In genomic region chr1:245872475-245872874, GRCh38 we compare ENCODE assay signal across 32 cellular contexts.
"Had no signal": no experiment of that assay in that cellular context is flagged by ENCODE, and none has a peak within 500 bp of the region (broad histone marks: within the 10 kb centered on the region; RNA-seq: fewer than 3 reads in every experiment).

No MANE protein-coding gene starts in this region.

- DNase-seq: activated B cell treated with CpG ODN at 0.5 μM for 24 hours; activated CD4-positive, alpha-beta memory T cell treated with anti-CD3 and anti-CD28 coated beads, Interleukin-2, amount 10 ng/mL, durations not matched to agents 7 days and 5 days; activated CD4-positive, alpha-beta T cell treated with anti-CD3 and anti-CD28 coated beads for 1 hour; activated CD4-positive, alpha-beta T cell treated with anti-CD3 and anti-CD28 coated beads, Interleukin-2, amount 10 ng/mL, durations not matched to agents 24 days and 14 days; activated CD8-positive, alpha-beta memory T cell treated with anti-CD3 and anti-CD28 coated beads, Interleukin-2, amount 50 U/mL, for 4 hours; activated gamma-delta T cell treated with Interleukin-2 at 50 U/mL for 16 hours; activated naive CD4-positive, alpha-beta T cell treated with anti-CD3 and anti-CD28 coated beads, Interleukin-2, amount 10 ng/mL, durations not matched to agents 7 days and 5 days; activated naive CD8-positive, alpha-beta T cell treated with anti-CD3 and anti-CD28 coated beads, Interleukin-2, amount 10 ng/mL, durations not matched to agents 7 days and 5 days; activated T-cell treated with anti-CD3 and anti-CD28 coated beads, Interleukin-2, amount 50 U/mL, for 72 hours; adrenal gland; anterior cingulate cortex; MG63; MV-4-11; NCI-H1092 treated with DMSO at 0.1 percent for 48 hours; NCI-H1417 treated with DMSO at 0.1 percent for 48 hours; NCI-H1694; NCI-H2029; NCI-H2107; NCI-H2171 treated with DMSO at 0.1 percent for 48 hours; NCI-H345; NCI-H510A; NCI-H69; NK-92 treated with Interleukin-12 subunit alpha and Interleukin-12 subunit beta, amount 100 ng/mL, for 24 hours; OCI-M1; Right ventricle myocardium superior; SJCRH30; T-helper 17 cell; T-helper 9 cell had no signal

- H3K27ac ChIP-seq: adrenal gland, body of pancreas, RWPE1, SJCRH30 had no signal

- H3K9me3 Mint-ChIP-seq: activated B cell treated with CpG ODN at 0.5 μM for 24 hours; activated CD4-positive, alpha-beta memory T cell treated with anti-CD3 and anti-CD28 coated beads, Interleukin-2, amount 10 ng/mL, durations not matched to agents 7 days and 5 days; activated CD4-positive, alpha-beta T cell treated with anti-CD3 and anti-CD28 coated beads, Interleukin-2, amount 10 ng/mL, durations not matched to agents 24 days and 14 days; activated naive CD4-positive, alpha-beta T cell treated with anti-CD3 and anti-CD28 coated beads, Interleukin-2, amount 10 ng/mL, durations not matched to agents 7 days and 5 days; activated naive CD8-positive, alpha-beta T cell treated with anti-CD3 and anti-CD28 coated beads, Interleukin-2, amount 10 ng/mL, durations not matched to agents 7 days and 5 days; activated T-cell treated with anti-CD3 and anti-CD28 coated beads, Interleukin-2, amount 50 U/mL, for 72 hours; activated T-helper 2 cell treated with anti-CD3 and anti-CD28 coated beads, Interferon-gamma antibody, Interleukin-2, Interleukin-4, amounts not matched to agents 10 μg/mL and 5 μg/mL and 100 μg/mL, durations not matched to agents 14 hours and 24 hours and 36 hours had no signal

- FAIRE-seq: bronchial epithelial cell had no signal

- H3K36me3 ChIP-seq: adrenal gland, MG63, SJCRH30 had no signal

- H3K4me3 Mint-ChIP-seq: activated B cell treated with CpG ODN at 0.5 μM for 24 hours; activated CD4-positive, alpha-beta memory T cell treated with anti-CD3 and anti-CD28 coated beads, Interleukin-2, amount 10 ng/mL, durations not matched to agents 7 days and 5 days; activated CD4-positive, alpha-beta T cell treated with anti-CD3 and anti-CD28 coated beads, Interleukin-2, amount 10 ng/mL, durations not matched to agents 24 days and 14 days; activated naive CD4-positive, alpha-beta T cell treated with anti-CD3 and anti-CD28 coated beads, Interleukin-2, amount 10 ng/mL, durations not matched to agents 7 days and 5 days; activated naive CD8-positive, alpha-beta T cell treated with anti-CD3 and anti-CD28 coated beads, Interleukin-2, amount 10 ng/mL, durations not matched to agents 7 days and 5 days; activated T-cell treated with anti-CD3 and anti-CD28 coated beads, Interleukin-2, amount 50 U/mL, for 72 hours; T-helper 17 cell had no signal

- H3K36me3 Mint-ChIP-seq: activated naive CD4-positive, alpha-beta T cell treated with anti-CD3 and anti-CD28 coated beads, Interleukin-2, amount 10 ng/mL, durations not matched to agents 7 days and 5 days; activated naive CD8-positive, alpha-beta T cell treated with anti-CD3 and anti-CD28 coated beads, Interleukin-2, amount 10 ng/mL, durations not matched to agents 7 days and 5 days had no signal

- H3K4me3 ChIP-seq: adrenal gland, body of pancreas, MG63, SJCRH30 had no signal

- H3K9me3 ChIP-seq: adrenal gland, body of pancreas, MG63, SJCRH30 had no signal

- H3K27ac Mint-ChIP-seq: activated B cell treated with CpG ODN at 0.5 μM for 24 hours; activated CD4-positive, alpha-beta memory T cell treated with anti-CD3 and anti-CD28 coated beads, Interleukin-2, amount 10 ng/mL, durations not matched to agents 7 days and 5 days; activated CD4-positive, alpha-beta T cell treated with anti-CD3 and anti-CD28 coated beads, Interleukin-2, amount 10 ng/mL, durations not matched to agents 24 days and 14 days; activated naive CD4-positive, alpha-beta T cell treated with anti-CD3 and anti-CD28 coated beads, Interleukin-2, amount 10 ng/mL, durations not matched to agents 7 days and 5 days; activated naive CD8-positive, alpha-beta T cell treated with anti-CD3 and anti-CD28 coated beads, Interleukin-2, amount 10 ng/mL, durations not matched to agents 7 days and 5 days; activated T-helper 2 cell treated with anti-CD3 and anti-CD28 coated beads, Interferon-gamma antibody, Interleukin-2, Interleukin-4, amounts not matched to agents 10 μg/mL and 5 μg/mL and 100 μg/mL, durations not matched to agents 14 hours and 24 hours and 36 hours; T-helper 17 cell had no signal

- H3K4me1 ChIP-seq: body of pancreas had no signal

- H3K27me3 Mint-ChIP-seq: activated B cell treated with CpG ODN at 0.5 μM for 24 hours; activated CD4-positive, alpha-beta memory T cell treated with anti-CD3 and anti-CD28 coated beads, Interleukin-2, amount 10 ng/mL, durations not matched to agents 7 days and 5 days; activated CD4-positive, alpha-beta T cell treated with anti-CD3 and anti-CD28 coated beads, Interleukin-2, amount 10 ng/mL, durations not matched to agents 24 days and 14 days; activated naive CD4-positive, alpha-beta T cell treated with anti-CD3 and anti-CD28 coated beads, Interleukin-2, amount 10 ng/mL, durations not matched to agents 7 days and 5 days; activated naive CD8-positive, alpha-beta T cell treated with anti-CD3 and anti-CD28 coated beads, Interleukin-2, amount 10 ng/mL, durations not matched to agents 7 days and 5 days; T-helper 17 cell had no signal

- H3K4me1 Mint-ChIP-seq: activated B cell treated with CpG ODN at 0.5 μM for 24 hours; activated CD4-positive, alpha-beta memory T cell treated with anti-CD3 and anti-CD28 coated beads, Interleukin-2, amount 10 ng/mL, durations not matched to agents 7 days and 5 days; activated CD4-positive, alpha-beta T cell treated with anti-CD3 and anti-CD28 coated beads, Interleukin-2, amount 10 ng/mL, durations not matched to agents 24 days and 14 days; activated naive CD4-positive, alpha-beta T cell treated with anti-CD3 and anti-CD28 coated beads, Interleukin-2, amount 10 ng/mL, durations not matched to agents 7 days and 5 days; activated naive CD8-positive, alpha-beta T cell treated with anti-CD3 and anti-CD28 coated beads, Interleukin-2, amount 10 ng/mL, durations not matched to agents 7 days and 5 days had no signal

- H3K27me3 ChIP-seq: adrenal gland, body of pancreas, MG63, SJCRH30 had no signal
